Comparison of ENCODE assay signal across 26 cellular contexts in the genomic region with DNA sequence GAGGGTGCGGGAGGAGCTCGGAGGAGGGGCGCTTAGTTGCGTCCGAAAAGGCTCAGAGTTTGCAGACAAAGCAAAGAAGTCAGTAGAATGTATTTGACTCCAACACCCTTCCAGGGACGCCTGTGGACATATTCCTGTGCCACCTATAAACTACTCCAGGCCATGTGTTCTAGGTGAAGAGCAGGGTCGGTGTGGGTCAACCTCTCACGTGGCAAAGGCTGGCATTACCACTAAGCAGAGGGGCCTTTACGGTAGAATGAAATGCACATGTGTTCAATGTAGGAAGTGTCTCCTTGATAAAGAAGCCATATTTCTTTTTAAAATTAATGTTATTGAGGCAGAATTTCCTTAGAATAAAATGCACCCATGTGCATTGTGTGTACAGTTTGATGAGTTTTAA.
"Had no signal": no experiment of that assay in that cellular context is flagged by ENCODE, and none has a peak within 500 bp of the region (broad histone marks: within the 10 kb centered on the region; RNA-seq: fewer than 3 reads in every experiment).

No MANE protein-coding gene starts in this region.

- DNase-seq: hippocampal formation; kidney; left colon; left lung; mesendoderm; naive B cell; nucleus accumbens; stimulated activated CD4-positive, alpha-beta T cell treated with anti-CD3 and anti-CD28 coated beads, Interleukin-12 subunit alpha, Interleukin-12 subunit beta, amount 100 ng/mL, for 4 hours; stimulated activated CD4-positive, alpha-beta T cell treated with anti-CD3 and anti-CD28 coated beads, Interleukin-15, amount 100 ng/mL, for 24 hours; stimulated activated CD4-positive, alpha-beta T cell treated with anti-CD3 and anti-CD28 coated beads, Interleukin-2, amount 100 ng/mL, for 24 hours; stimulated activated CD4-positive, alpha-beta T cell treated with anti-CD3 and anti-CD28 coated beads, Interleukin-4, amount 100 ng/mL, for 1 hour; stimulated activated naive B cell treated with anti-CD40 and anti-IgM and Interleukin-4, amounts not matched to agents 10 μg/mL and 1 μg/mL and 100 μg/mL, for 72 hours; stimulated activated naive CD8-positive, alpha-beta T cell treated with anti-CD3 and anti-CD28 coated beads, Interleukin-15, Interleukin-2, amounts not matched to agents 100 U/mL and 50 U/mL, for 24 hours; stomach; testis; thyroid gland; transverse colon; upper lobe of left lung had no signal

- H3K36me3 Mint-ChIP-seq: natural killer cell treated with Interleukin-12 subunit alpha and Interleukin-12 subunit beta and Interleukin-15 and Interleukin-18, amount 100 ng/mL, for 72 hours had no signal

- H3K9me3 Mint-ChIP-seq: mesothelial cell of epicardium; naive B cell; natural killer cell treated with Interleukin-12 subunit alpha and Interleukin-12 subunit beta and Interleukin-15 and Interleukin-18, amount 100 ng/mL, for 72 hours; neural crest cell; stimulated activated naive B cell treated with anti-CD40 and anti-IgM and Interleukin-4, amounts not matched to agents 10 μg/mL and 1 μg/mL and 100 μg/mL, for 72 hours had no signal

- H3K4me3 ChIP-seq: left lung, lung, right atrium auricular region, skin epidermis, stomach, testis, thyroid gland, transverse colon, upper lobe of left lung had no signal

- H3K27me3 Mint-ChIP-seq: naive B cell; natural killer cell treated with Interleukin-12 subunit alpha and Interleukin-12 subunit beta and Interleukin-15 and Interleukin-18, amount 100 ng/mL, for 72 hours; stimulated activated naive B cell treated with anti-CD40 and anti-IgM and Interleukin-4, amounts not matched to agents 10 μg/mL and 1 μg/mL and 100 μg/mL, for 72 hours had no signal

- H3K27ac ChIP-seq: left lung, parathyroid adenoma, right atrium auricular region, skin epidermis, stomach, testis, thyroid gland, transverse colon, upper lobe of left lung had no signal

- H3K4me1 Mint-ChIP-seq: mesothelial cell of epicardium; neural crest cell; stimulated activated naive B cell treated with anti-CD40 and anti-IgM and Interleukin-4, amounts not matched to agents 10 μg/mL and 1 μg/mL and 100 μg/mL, for 72 hours had no signal

- H3K4me1 ChIP-seq: left lung, stomach, testis, thyroid gland, transverse colon, upper lobe of left lung had no signal

- ATAC-seq: left colon; left lung; natural killer cell treated with Interleukin-12 subunit alpha and Interleukin-12 subunit beta and Interleukin-15 and Interleukin-18, amount 100 ng/mL, for 72 hours; sciatic nerve; stimulated activated naive B cell treated with anti-CD40 and anti-IgM and Interleukin-4, amounts not matched to agents 10 μg/mL and 1 μg/mL and 100 μg/mL, for 72 hours; stimulated activated naive CD8-positive, alpha-beta T cell treated with anti-CD3 and anti-CD28 coated beads, Interleukin-15, Interleukin-2, amounts not matched to agents 100 U/mL and 50 U/mL, for 24 hours had no signal

- H3K27me3 ChIP-seq: left lung, right atrium auricular region, stomach, testis, thyroid gland, transverse colon, upper lobe of left lung had no signal

- H3K9me3 ChIP-seq: left lung, right atrium auricular region, stomach, testis, thyroid gland, transverse colon, upper lobe of left lung had no signal

- H3K27ac Mint-ChIP-seq: mesothelial cell of epicardium; naive B cell; natural killer cell treated with Interleukin-12 subunit alpha and Interleukin-12 subunit beta and Interleukin-15 and Interleukin-18, amount 100 ng/mL, for 72 hours; stimulated activated naive B cell treated with anti-CD40 and anti-IgM and Interleukin-4, amounts not matched to agents 10 μg/mL and 1 μg/mL and 100 μg/mL, for 72 hours had no signal

- H3K4me3 Mint-ChIP-seq: mesothelial cell of epicardium; naive B cell; natural killer cell treated with Interleukin-12 subunit alpha and Interleukin-12 subunit beta and Interleukin-15 and Interleukin-18, amount 100 ng/mL, for 72 hours; neural crest cell; stimulated activated naive B cell treated with anti-CD40 and anti-IgM and Interleukin-4, amounts not matched to agents 10 μg/mL and 1 μg/mL and 100 μg/mL, for 72 hours had no signal
